12 cellular contexts compared by ENCODE assay signal in the genomic region with DNA sequence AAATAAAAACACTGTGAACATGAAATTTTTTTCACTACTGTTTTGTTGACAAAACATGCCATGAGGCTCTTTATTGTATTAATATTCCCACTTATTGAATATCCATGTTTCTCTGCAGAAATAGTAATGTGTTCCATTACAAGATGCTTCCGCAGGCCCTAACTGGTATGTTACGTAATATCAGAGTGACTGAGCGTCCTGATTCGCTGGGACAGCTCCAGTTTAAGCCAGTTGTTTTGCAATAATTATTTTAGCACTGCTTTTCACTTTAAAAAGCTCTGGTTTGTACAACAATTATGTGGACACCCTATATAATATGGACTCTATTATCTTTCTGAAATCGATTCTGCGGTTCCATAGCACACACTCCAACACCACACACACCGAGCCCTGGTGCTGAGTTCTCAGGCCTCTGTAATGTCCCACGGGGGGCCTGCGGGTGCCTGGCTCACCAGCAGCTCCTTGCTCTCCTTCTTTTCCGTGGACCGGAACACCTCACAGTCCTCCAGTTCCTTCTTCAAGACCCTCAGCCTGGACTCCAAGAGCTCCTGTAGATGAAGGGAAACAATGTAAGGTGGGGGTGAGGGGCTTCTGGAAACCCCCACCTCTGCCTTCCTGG. TPM values are rescaled to one million over a fixed set of nuclear protein-coding genes. Genes with fewer than 3 reads are reported as not detected.
DNase-seq lines count a peak whose midpoint lies in the region; ATAC-seq and TF ChIP-seq lines count a peak whose summit lies in the region.
"Had no signal": no experiment of that assay in that cellular context is flagged by ENCODE, and none has a peak within 500 bp of the region (broad histone marks: within the 10 kb centered on the region; RNA-seq: fewer than 3 reads in every experiment).

No MANE protein-coding gene starts in this region.

- no peak for TF ChIP-seq RAD21 in SK-N-SH (IDR thresholded peaks at IDR 0.05; ENCODE audit: low read length)

- TF ChIP-seq EP300 in SK-N-SH (IDR thresholded peaks at IDR 0.05; ENCODE audit: borderline replicate concordance in 1 of 2, low read depth in 1 of 2, low read length in 1 of 2) = no peak

- H3F3A ChIP-seq in SK-N-SH (replicated peaks; ENCODE audit: insufficient read depth) = peaks cover 26% of the 10 kb centered on the region

- H3K9me3 ChIP-seq in SK-N-SH = no peaks in the 10 kb centered on the region

- H3K4me3 Mint-ChIP-seq in activated CD8-positive, alpha-beta T cell treated with anti-CD3 and anti-CD28 coated beads for 36 hours = peak overlapping the region; percentile 78
- peak overlapping the region; percentile 82 for H3K4me3 Mint-ChIP-seq in stimulated activated effector memory CD8-positive, alpha-beta T cell treated with anti-CD3 and anti-CD28 coated beads, Interleukin-12 subunit alpha, Interleukin-12 subunit beta, amount 100 ng/mL, for 72 hours

- H3K4me1 Mint-ChIP-seq in activated CD8-positive, alpha-beta T cell treated with anti-CD3 and anti-CD28 coated beads for 36 hours (ENCODE audit: low read depth) = peaks cover 27% of the 10 kb centered on the region
- peaks cover 47% of the 10 kb centered on the region for H3K4me1 Mint-ChIP-seq in stimulated activated effector memory CD8-positive, alpha-beta T cell treated with anti-CD3 and anti-CD28 coated beads, Interleukin-12 subunit alpha, Interleukin-12 subunit beta, amount 100 ng/mL, for 72 hours

- no peaks in the 10 kb centered on the region for H3K27me3 ChIP-seq in SK-N-SH (ENCODE audit: insufficient read depth)

- no peak overlapping the region for H2AFZ ChIP-seq in SK-N-SH (ENCODE audit: low read depth)

- no peak overlapping the region for H3K27ac ChIP-seq in SK-N-SH (ENCODE audit: low read depth in 2 of 2, low read length in 1 of 2)
- H3K27ac ChIP-seq: 22Rv1 had no signal

- no peak overlapping the region for H3K9ac ChIP-seq in SK-N-SH

- DNase-seq in SK-N-SH (no peak), foreskin fibroblast (peak; percentile 50 to 73), DMS79 (lab: John Stamatoyannopoulos, UW) (no peak), A172 (ENCODE audit: low spot score) (no peak)
- no peak for DNase-seq in activated CD8-positive, alpha-beta T cell treated with anti-CD3 and anti-CD28 coated beads for 36 hours
- DNase-seq in stimulated activated effector memory CD8-positive, alpha-beta T cell treated with anti-CD3 and anti-CD28 coated beads, Interleukin-12 subunit alpha, Interleukin-12 subunit beta, amount 100 ng/mL, for 72 hours (ENCODE audit: low spot score in 2 of 2) = no peak
- DNase-seq: NCI-H524 had no signal

- H3K36me3 ChIP-seq in SK-N-SH (replicated peaks in 1 of 2; ENCODE audit: control insufficient read depth in 1 of 2, insufficient read depth in 2 of 2, low read length in 1 of 2) = no peaks in the 10 kb centered on the region

- CTCF ChIA-PET in SK-N-SH (lab: Yijun Ruan, JAX) = interaction anchor here (1.3 to 6.5 kb wide), 4 partner anchors 8 to 21 kb away, joined by 3 to 72 read pairs (median 10); no protein-coding TSS in a partner anchor
- CTCF ChIA-PET in activated CD8-positive, alpha-beta T cell treated with anti-CD3 and anti-CD28 coated beads for 36 hours (lab: Charles Lee) = interaction anchor here (8.4 kb wide), 1 partner anchor 13 kb away, joined by 80 read pairs; no protein-coding TSS in a partner anchor

- H3K4me1 ChIP-seq in SK-N-SH (ENCODE audit: control insufficient read depth in 1 of 2, insufficient read depth in 2 of 2, low read depth in 1 of 2, low read length in 1 of 2) = peaks cover 0 to 21% of the 10 kb centered on the region in 2 experiments; a peak in 1 of 4 replicates

- no peaks in the 10 kb centered on the region for H3K9me3 Mint-ChIP-seq in activated CD8-positive, alpha-beta T cell treated with anti-CD3 and anti-CD28 coated beads for 36 hours
- H3K9me3 Mint-ChIP-seq in stimulated activated effector memory CD8-positive, alpha-beta T cell treated with anti-CD3 and anti-CD28 coated beads, Interleukin-12 subunit alpha, Interleukin-12 subunit beta, amount 100 ng/mL, for 72 hours = no peaks in the 10 kb centered on the region
- H3K9me3 Mint-ChIP-seq: activated naive CD4-positive, alpha-beta T cell treated with anti-CD3 and anti-CD28 coated beads, Interleukin-2, amount 50 U/mL, for 24 hours had no signal

- WGBS in SK-N-SH (ENCODE audit: low lambda C conversion rate) = 85% methylated on average over 11 of the region's 11 CpGs

- H4K20me1 ChIP-seq in SK-N-SH (ENCODE audit: insufficient read depth) = no peaks in the 10 kb centered on the region; the same call in 1 of the 2 replicates

- H3K4me3 ChIP-seq in SK-N-SH (ENCODE audit: low read depth in 2 of 2, low read length in 1 of 2) (no peak overlapping the region), foreskin fibroblast (ENCODE audit: low read depth in 1 of 2, low read length in 2 of 2) (peak overlapping the region; percentile 55 to 64)

- intact Hi-C loops in activated CD8-positive, alpha-beta T cell treated with anti-CD3 and anti-CD28 coated beads for 36 hours (cut with micrococcal nuclease) = no loop called here

- H3K9me2 ChIP-seq in SK-N-SH = no peaks in the 10 kb centered on the region

- H3K27me3 Mint-ChIP-seq in activated CD8-positive, alpha-beta T cell treated with anti-CD3 and anti-CD28 coated beads for 36 hours = peaks cover 28% of the 10 kb centered on the region

- H3K27ac Mint-ChIP-seq in activated CD8-positive, alpha-beta T cell treated with anti-CD3 and anti-CD28 coated beads for 36 hours = no peak overlapping the region
- H3K27ac Mint-ChIP-seq in stimulated activated effector memory CD8-positive, alpha-beta T cell treated with anti-CD3 and anti-CD28 coated beads, Interleukin-12 subunit alpha, Interleukin-12 subunit beta, amount 100 ng/mL, for 72 hours = no peak overlapping the region
- H3K27ac Mint-ChIP-seq: activated naive CD4-positive, alpha-beta T cell treated with anti-CD3 and anti-CD28 coated beads, Interleukin-2, amount 50 U/mL, for 24 hours had no signal

- H3K36me3 Mint-ChIP-seq in activated CD8-positive, alpha-beta T cell treated with anti-CD3 and anti-CD28 coated beads for 36 hours (ENCODE audit: low read depth) = peaks cover 7% of the 10 kb centered on the region
- peaks cover 29% of the 10 kb centered on the region for H3K36me3 Mint-ChIP-seq in stimulated activated effector memory CD8-positive, alpha-beta T cell treated with anti-CD3 and anti-CD28 coated beads, Interleukin-12 subunit alpha, Interleukin-12 subunit beta, amount 100 ng/mL, for 72 hours

- ATAC-seq in SK-N-SH treated with all-trans-retinoic acid at 6 μM for 48 hours (no peak), GM19351 (IDR thresholded peaks at IDR 0.05; ENCODE audit: unreplicated experiment) (no peak)
- no peak for ATAC-seq in activated CD8-positive, alpha-beta T cell treated with anti-CD3 and anti-CD28 coated beads for 36 hours
- ATAC-seq in stimulated activated effector memory CD8-positive, alpha-beta T cell treated with anti-CD3 and anti-CD28 coated beads, Interleukin-12 subunit alpha, Interleukin-12 subunit beta, amount 100 ng/mL, for 72 hours = no peak

- H3K79me2 ChIP-seq in SK-N-SH (ENCODE audit: insufficient read depth) = no peaks in the 10 kb centered on the region

- POLR2A ChIA-PET in SK-N-SH (lab: Yijun Ruan, JAX) = interaction anchor here (0.7 kb wide), 1 partner anchor 58 kb away, joined by 3 read pairs; the partner anchor contains the start of gene TRIM52
- POLR2A ChIA-PET in activated CD8-positive, alpha-beta T cell treated with anti-CD3 and anti-CD28 coated beads for 36 hours (lab: Charles Lee) = interaction anchor here (0.6 to 8.4 kb wide), 2 partner anchors 12 to 29 kb away, joined by 3 to 159 read pairs; no protein-coding TSS in a partner anchor

- TF ChIP-seq CTCF in SK-N-SH (IDR thresholded peaks at IDR 0.05) (no peak), foreskin fibroblast (IDR thresholded peaks at IDR 0.05; ENCODE audit: low read depth, low read length) (no peak)
- no peak for TF ChIP-seq CTCF in activated CD8-positive, alpha-beta T cell treated with anti-CD3 and anti-CD28 coated beads for 36 hours (IDR thresholded peaks at IDR 0.05)

- H3K4me2 ChIP-seq in SK-N-SH = 0 out of 2 replicates have a peak overlapping the region, but pooled peaks have one; percentile 80

TF ChIP-seq in SK-N-SH, 30 proteins besides CTCF, POLR2A, EP300 and RAD21 (continues in another document):
- no peak for TF ChIP-seq MEF2A (IDR thresholded peaks at IDR 0.05; ENCODE audit: borderline replicate concordance, low read depth)
- no peak for TF ChIP-seq FOXM1 (IDR thresholded peaks at IDR 0.05; ENCODE audit: low read depth)

RNA-seq across cellular contexts. Expression of gene TRIM7, which starts 1.8 kb away (rescaled TPM):
- polyA plus RNA-seq in SK-N-SH (2012; rRNA removed) = 2.0 and 3.5 TPM in 2 replicates
- polyA plus RNA-seq in SK-N-SH (2012; cell fraction: cytosol; rRNA removed) = 2.8 and 2.9 TPM in 2 replicates
- polyA plus RNA-seq in SK-N-SH (2012; cell fraction: nucleus; rRNA removed) = 2.4 and 3.9 TPM in 2 replicates
- total RNA-seq in activated CD8-positive, alpha-beta T cell treated with anti-CD3 and anti-CD28 coated beads for 36 hours = 1 to 10 TPM; 1.1 to 3.0 TPM
- 19.0 and 29.8 TPM in 2 replicates for total RNA-seq in A172 (2014; rRNA removed; shearing (Covaris generic))

RNA-seq across cellular contexts. Expression of gene TRIM41, which starts 19.9 kb away (rescaled TPM):
- 35.3 and 35.9 TPM in 2 replicates for polyA plus RNA-seq in SK-N-SH (2012; rRNA removed)
- polyA plus RNA-seq in SK-N-SH (2012; cell fraction: cytosol; rRNA removed) = 17.4 and 20.2 TPM in 2 replicates
- polyA plus RNA-seq in SK-N-SH (2012; cell fraction: nucleus; rRNA removed) = 123 and 125 TPM in 2 replicates
- 10 to 100 TPM; 30.6 to 31.5 TPM for total RNA-seq in activated CD8-positive, alpha-beta T cell treated with anti-CD3 and anti-CD28 coated beads for 36 hours
- 10.3 and 18.2 TPM in 2 replicates for total RNA-seq in A172 (2014; rRNA removed; shearing (Covaris generic))

RNA-seq across cellular contexts. Expression of gene RACK1, which starts 40.5 kb away (rescaled TPM):
- polyA plus RNA-seq in SK-N-SH (2012; rRNA removed) = 4,191 and 4,715 TPM in 2 replicates
- polyA plus RNA-seq in SK-N-SH (2012; cell fraction: cytosol; rRNA removed) = 3,130 and 3,829 TPM in 2 replicates
- 1,982 and 2,553 TPM in 2 replicates for polyA plus RNA-seq in SK-N-SH (2012; cell fraction: nucleus; rRNA removed)
- 1,000 to 10,000 TPM; 2,759 to 2,801 TPM for total RNA-seq in activated CD8-positive, alpha-beta T cell treated with anti-CD3 and anti-CD28 coated beads for 36 hours
- 2,696 and 2,799 TPM in 2 replicates for total RNA-seq in A172 (2014; rRNA removed; shearing (Covaris generic))

RNA-seq across cellular contexts. Expression of gene OR2V2, which starts 55.8 kb away (rescaled TPM):
- polyA plus RNA-seq in SK-N-SH (2012; rRNA removed) = not detected in 2 replicates
- not detected in 2 replicates for polyA plus RNA-seq in SK-N-SH (2012; cell fraction: cytosol; rRNA removed)
- polyA plus RNA-seq in SK-N-SH (2012; cell fraction: nucleus; rRNA removed) = not detected in 2 replicates
- total RNA-seq in activated CD8-positive, alpha-beta T cell treated with anti-CD3 and anti-CD28 coated beads for 36 hours = not detected
- not detected in 2 replicates for total RNA-seq in A172 (2014; rRNA removed; shearing (Covaris generic))
- total RNA-seq: T-helper 1 cell treated with Interleukin-12 subunit alpha and Interleukin-12 subunit beta and Interleukin-4 antibody, amounts not matched to agents 30 ng/mL and 1 ng/mL, for 36 hours had no signal

RNA-seq across cellular contexts. Expression of gene TRIM52, which starts 57.7 kb away (rescaled TPM):
- polyA plus RNA-seq in SK-N-SH (2012; rRNA removed) = 6.4 and 10.6 TPM in 2 replicates
- polyA plus RNA-seq in SK-N-SH (2012; cell fraction: cytosol; rRNA removed) = 5.2 and 6.2 TPM in 2 replicates
- 34.7 and 38.0 TPM in 2 replicates for polyA plus RNA-seq in SK-N-SH (2012; cell fraction: nucleus; rRNA removed)
- total RNA-seq in activated CD8-positive, alpha-beta T cell treated with anti-CD3 and anti-CD28 coated beads for 36 hours = 10 to 100 TPM; 13.2 to 13.8 TPM
- total RNA-seq in A172 (2014; rRNA removed; shearing (Covaris generic)) = 8.5 and 13.2 TPM in 2 replicates

Comparison
In these comparisons a context has a peak if more than half of its experiments do, and no peak if none do; other contexts are left out.
1. DNase-seq: peak in foreskin fibroblast (2 of 2); none in SK-N-SH (single experiment), activated CD8-positive, alpha-beta T cell treated with anti-CD3 and anti-CD28 coated beads for 36 hours (single experiment), stimulated activated effector memory CD8-positive, alpha-beta T cell treated with anti-CD3 and anti-CD28 coated beads, Interleukin-12 subunit alpha, Interleukin-12 subunit beta, amount 100 ng/mL, for 72 hours (0 of 2), DMS79 (single experiment) and A172 (single experiment).
2. H3K4me3 ChIP-seq: peak in foreskin fibroblast (2 of 2); none in SK-N-SH (0 of 2).